In genomic region chr11:30801357-30801756, GRCh38 we compare ENCODE assay signal across 14 cellular contexts.
DNase-seq lines count a peak whose midpoint lies in the region; ATAC-seq and TF ChIP-seq lines count a peak whose summit lies in the region.
"Had no signal": no experiment of that assay in that cellular context is flagged by ENCODE, and none has a peak within 500 bp of the region (broad histone marks: within the 10 kb centered on the region; RNA-seq: fewer than 3 reads in every experiment).

No MANE protein-coding gene starts in this region.

- no peaks in the 10 kb centered on the region for H3K36me3 Mint-ChIP-seq in osteocyte (ENCODE audit: unreplicated experiment)
- H3K36me3 Mint-ChIP-seq: CD8-positive, alpha-beta memory T cell had no signal

- H3K23ac ChIP-seq in trophoblast cell (ENCODE audit: low read length): no peak overlapping the region

- no peaks in the 10 kb centered on the region for H3K27me3 Mint-ChIP-seq in osteocyte (ENCODE audit: unreplicated experiment)
- H3K27me3 Mint-ChIP-seq: CD8-positive, alpha-beta memory T cell had no signal

- H2BK5ac ChIP-seq in trophoblast cell (ENCODE audit: low read depth, low read length, poor library complexity): no peak overlapping the region

- H2AFZ ChIP-seq in trophoblast cell (ENCODE audit: insufficient read depth, low read length, poor library complexity): no peak overlapping the region

- H3K9me3 Mint-ChIP-seq in osteocyte (ENCODE audit: unreplicated experiment): peaks cover 4% of the 10 kb centered on the region

- H2BK120ac ChIP-seq in trophoblast cell (ENCODE audit: insufficient read depth, low read length, poor library complexity): no peak overlapping the region

- H3K9ac ChIP-seq in liver (ENCODE audit: low read depth in 1 of 2, low read length in 2 of 2): no peak overlapping the region
- H3K9ac ChIP-seq in trophoblast cell (ENCODE audit: low read length): no peak overlapping the region
- H3K9ac ChIP-seq: BLaER1 had no signal

- no peak overlapping the region for H2AK5ac ChIP-seq in trophoblast cell (ENCODE audit: low read length)

- no peaks in the 10 kb centered on the region for H3K36me3 ChIP-seq in SJCRH30
- H3K36me3 ChIP-seq in liver (ENCODE audit: control insufficient read depth in 4 of 4, insufficient read depth in 3 of 4, low read depth in 1 of 4, low read length in 3 of 4): no peaks in the 10 kb centered on the region
- no peaks in the 10 kb centered on the region for H3K36me3 ChIP-seq in gastrocnemius medialis
- no peaks in the 10 kb centered on the region for H3K36me3 ChIP-seq in trophoblast cell (ENCODE audit: control insufficient read depth in 1 of 2, insufficient read depth in 2 of 2, low read length in 2 of 2)
- H3K36me3 ChIP-seq: BLaER1 had no signal

- no peak overlapping the region for H3K27ac Mint-ChIP-seq in osteocyte (ENCODE audit: unreplicated experiment)
- H3K27ac Mint-ChIP-seq: CD8-positive, alpha-beta memory T cell had no signal

- peak; percentile 49 for DNase-seq in DMS53 treated with DMSO at 0.1 percent for 48 hours (lab: John Stamatoyannopoulos, UW; ENCODE audit: unreplicated experiment)
- DNase-seq in SJCRH30: peak; percentile 13 to 49
- DNase-seq in gastrocnemius medialis: no peak
- no peak for DNase-seq in trophoblast cell
- DNase-seq in osteocyte (ENCODE audit: extremely low spot score, unreplicated experiment): no peak
- no peak for DNase-seq in cardiac septum (ENCODE audit: low spot score)
- DNase-seq in effector CD4-positive, alpha-beta T cell: no peak
- DNase-seq: 8988T; AML-193; Caco-2; CD8-positive, alpha-beta memory T cell; HCEC 1CT had no signal

- no peak overlapping the region for H4K8ac ChIP-seq in trophoblast cell (ENCODE audit: low read depth, low read length)

- no peak overlapping the region for H3K4me3 Mint-ChIP-seq in osteocyte (ENCODE audit: unreplicated experiment)
- H3K4me3 Mint-ChIP-seq: CD8-positive, alpha-beta memory T cell had no signal

- H3K9me3 ChIP-seq in SJCRH30 (replicated peaks) (no peaks in the 10 kb centered on the region), liver (ENCODE audit: control insufficient read depth in 4 of 4, low read length in 3 of 4) (no peaks in the 10 kb centered on the region), gastrocnemius medialis (no peaks in the 10 kb centered on the region), trophoblast cell (ENCODE audit: insufficient read depth, low read depth, low read length) (no peaks in the 10 kb centered on the region)
- H3K9me3 ChIP-seq: BLaER1, Caco-2 had no signal

- peak in 1 of 2 donors; percentile 38 for TF ChIP-seq RAD21 in liver (IDR thresholded peaks at IDR 0.05)

- H3K4me2 ChIP-seq in trophoblast cell (ENCODE audit: low read length): no peak overlapping the region
- H3K4me2 ChIP-seq: BLaER1 had no signal

- H3K27me3 ChIP-seq in SJCRH30 (no peaks in the 10 kb centered on the region), liver (ENCODE audit: control insufficient read depth in 4 of 4, insufficient read depth in 4 of 4, low read length in 3 of 4) (no peaks in the 10 kb centered on the region), gastrocnemius medialis (no peaks in the 10 kb centered on the region), trophoblast cell (ENCODE audit: insufficient read depth, low read length) (no peaks in the 10 kb centered on the region)
- H3K27me3 ChIP-seq: BLaER1 had no signal

- no peak overlapping the region for H3K4ac ChIP-seq in trophoblast cell (ENCODE audit: low read depth, low read length)

- H2BK12ac ChIP-seq in trophoblast cell (ENCODE audit: low read length): no peak overlapping the region

- H3K79me1 ChIP-seq in trophoblast cell (ENCODE audit: low read length): no peaks in the 10 kb centered on the region

- no peak overlapping the region; the same call in 1 of the 2 replicates for H3K27ac ChIP-seq in SJCRH30
- H3K27ac ChIP-seq in liver (ENCODE audit: low read depth in 1 of 2, low read length in 2 of 2): no peak overlapping the region
- peak overlapping the region in 1 of 4 donors; percentile 24 for H3K27ac ChIP-seq in gastrocnemius medialis
- H3K27ac ChIP-seq in trophoblast cell (ENCODE audit: low read depth, low read length): no peak overlapping the region
- H3K27ac ChIP-seq: BLaER1 had no signal

- TF ChIP-seq CTCF in liver (IDR thresholded peaks at IDR 0.05; ENCODE audit: low read depth, low read length, missing input control) (no peak), gastrocnemius medialis (IDR thresholded peaks at IDR 0.05 in 4 of 5, conservative IDR thresholded peaks at IDR 0.05 in 1 of 5) (no peak), osteocyte (IDR thresholded peaks at IDR 0.05) (no peak)

- 15% methylated on average over 4 of the region's 4 CpGs for WGBS in liver
- no CpG with 5 or more reads among the region's 4 CpGs for WGBS in trophoblast cell (ENCODE audit: extremely low coverage, insufficient coverage, insufficient read length)

- in situ Hi-C loops in gastrocnemius medialis (cut with MboI; ENCODE audit: low sequenced_read_pairs in 4 of 4): no loop called here

- H3K18ac ChIP-seq in trophoblast cell (ENCODE audit: low read length): no peak overlapping the region

- intact Hi-C loops in gastrocnemius medialis (cut with DNase I; ENCODE audit: low total_unique reads) (no loop called here), cardiac septum (cut with DNase I) (no loop called here)

- H3K4me1 ChIP-seq in SJCRH30: peaks cover 10% of the 10 kb centered on the region
- peaks cover 2 to 28% (median 19%) of the 10 kb centered on the region in 4 donors for H3K4me1 ChIP-seq in liver (ENCODE audit: control insufficient read depth in 4 of 4, insufficient read depth in 4 of 4, low read length in 3 of 4)
- peaks cover 0 to 7% of the 10 kb centered on the region in 2 donors for H3K4me1 ChIP-seq in gastrocnemius medialis
- no peaks in the 10 kb centered on the region for H3K4me1 ChIP-seq in trophoblast cell (ENCODE audit: control insufficient read depth in 1 of 2, insufficient read depth in 2 of 2, low read length in 2 of 2)
- H3K4me1 ChIP-seq: BLaER1, Caco-2 had no signal

- TF ChIP-seq POLR2A in gastrocnemius medialis (IDR thresholded peaks at IDR 0.05): no peak

- H4K91ac ChIP-seq in trophoblast cell (ENCODE audit: low read depth, low read length): no peak overlapping the region

- no peak overlapping the region for H4K12ac ChIP-seq in trophoblast cell (ENCODE audit: low read depth, low read length)

- H3K4me3 ChIP-seq in SJCRH30 (no peak overlapping the region), liver (ENCODE audit: low read depth in 1 of 3, low read length in 3 of 3) (no peak overlapping the region), gastrocnemius medialis (no peak overlapping the region), trophoblast cell (ENCODE audit: low read depth, low read length) (no peak overlapping the region)
- H3K4me3 ChIP-seq: BLaER1 had no signal

- H3K14ac ChIP-seq in trophoblast cell (ENCODE audit: low read length): no peak overlapping the region

- H3K4me1 Mint-ChIP-seq in osteocyte (ENCODE audit: unreplicated experiment): no peaks in the 10 kb centered on the region
- H3K4me1 Mint-ChIP-seq: CD8-positive, alpha-beta memory T cell had no signal

- peak; percentile 41 to 52 for ATAC-seq in gastrocnemius medialis

- no peaks in the 10 kb centered on the region for H3K79me2 ChIP-seq in trophoblast cell (ENCODE audit: control insufficient read depth, insufficient read depth, low read length, poor library complexity)

TF ChIP-seq in liver, 16 proteins besides CTCF, POLR2A, EP300 and RAD21 (continues in another document):
- TF ChIP-seq TAF1 (conservative IDR thresholded peaks at IDR 0.05) (no peak), RXRA (IDR thresholded peaks at IDR 0.05) (peak; percentile 90 to 93), JUND (IDR thresholded peaks at IDR 0.05) (peak in 1 of 2 donors; percentile 30), MAX (IDR thresholded peaks at IDR 0.05) (peak; percentile 19), FOXA1 (IDR thresholded peaks at IDR 0.05) (no peak), YY1 (IDR thresholded peaks at IDR 0.05) (peak; percentile 50), ZBTB33 (IDR thresholded peaks at IDR 0.05) (no peak), SP1 (IDR thresholded peaks at IDR 0.05) (peak; percentile 71)

Comparison
In these comparisons a context has a peak if more than half of its experiments do, and no peak if none do; other contexts are left out.
1. DNase-seq: peak in DMS53 treated with DMSO at 0.1 percent for 48 hours (single experiment) and SJCRH30 (2 of 2); none in gastrocnemius medialis (0 of 2), trophoblast cell (0 of 2), osteocyte (single experiment), cardiac septum (single experiment) and effector CD4-positive, alpha-beta T cell (single experiment).